In the genomic region with DNA sequence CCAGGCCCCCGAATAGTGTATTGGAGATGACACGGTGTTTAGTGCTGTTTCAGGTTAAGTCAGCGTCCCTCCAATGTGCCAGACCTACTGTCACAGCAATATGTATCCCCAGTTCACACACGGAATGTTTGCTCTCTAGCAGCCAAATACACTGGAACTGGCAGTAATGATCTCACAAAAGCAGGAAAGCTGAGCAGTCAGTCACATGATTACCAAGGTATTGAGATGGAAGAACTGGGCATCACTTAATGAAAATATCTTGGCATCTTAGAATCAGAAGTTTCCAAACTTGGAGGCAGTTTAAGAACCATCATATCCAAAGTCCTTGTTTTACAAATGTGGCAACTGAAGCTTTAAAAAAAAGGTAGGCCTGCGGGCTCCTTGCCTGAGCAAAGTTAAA, we compare ENCODE assay signal across 16 cellular contexts. TPM values are rescaled to one million over a fixed set of nuclear protein-coding genes. Genes with fewer than 3 reads are reported as not detected.
DNase-seq lines count a peak whose midpoint lies in the region; ATAC-seq and TF ChIP-seq lines count a peak whose summit lies in the region.
"Had no signal": no experiment of that assay in that cellular context is flagged by ENCODE, and none has a peak within 500 bp of the region (broad histone marks: within the 10 kb centered on the region; RNA-seq: fewer than 3 reads in every experiment).

No MANE protein-coding gene starts in this region.

- no peak overlapping the region for H3K9ac ChIP-seq in GM23248

- no peaks in the 10 kb centered on the region for H3K79me2 ChIP-seq in GM23248 (ENCODE audit: insufficient read depth)

- H3K4me3 ChIP-seq in suprapubic skin (no peak overlapping the region), adrenal gland (no peak overlapping the region), GM23248 (no peak overlapping the region)
- H3K4me3 ChIP-seq: SJCRH30 had no signal

- no peaks in the 10 kb centered on the region for H3K9me3 Mint-ChIP-seq in activated naive CD4-positive, alpha-beta T cell treated with anti-CD3 and anti-CD28 coated beads for 36 hours
- no peaks in the 10 kb centered on the region for H3K9me3 Mint-ChIP-seq in activated naive CD4-positive, alpha-beta T cell treated with anti-CD3 and anti-CD28 coated beads, Interleukin-2, amount 50 U/mL, for 72 hours
- H3K9me3 Mint-ChIP-seq in activated T-helper 17 cell treated with anti-CD3 and anti-CD28 coated beads, Interleukin-2, amount 50 U/mL, for 72 hours, result no peaks in the 10 kb centered on the region
- no peaks in the 10 kb centered on the region for H3K9me3 Mint-ChIP-seq in memory B cell

- no peak overlapping the region for H3K4me3 Mint-ChIP-seq in activated naive CD4-positive, alpha-beta T cell treated with anti-CD3 and anti-CD28 coated beads for 36 hours
- H3K4me3 Mint-ChIP-seq in activated T-helper 17 cell treated with anti-CD3 and anti-CD28 coated beads, Interleukin-2, amount 50 U/mL, for 72 hours, result peak overlapping the region; percentile 56
- H3K4me3 Mint-ChIP-seq in memory B cell, result no peak overlapping the region

- DNase-seq in activated naive CD4-positive, alpha-beta T cell treated with anti-CD3 and anti-CD28 coated beads for 36 hours, result no peak
- no peak for DNase-seq in activated naive CD4-positive, alpha-beta T cell treated with anti-CD3 and anti-CD28 coated beads, Interleukin-2, amount 50 U/mL, for 72 hours (ENCODE audit: low spot score in 2 of 2)
- no peak for DNase-seq in memory B cell (ENCODE audit: low spot score in 2 of 2)
- peak in 1 of 2 donors; percentile 50 for DNase-seq in suprapubic skin (ENCODE audit: low spot score in 2 of 2)
- DNase-seq in adrenal gland, result no peak
- no peak for DNase-seq in NCI-H1092 treated with DMSO at 0.1 percent for 48 hours (lab: John Stamatoyannopoulos, UW)
- DNase-seq in GM23248, result no peak
- DNase-seq: DMS79, Kasumi-1, NCI-H187, NCI-H748 treated with DMSO at 0.1 percent for 48 hours, SJCRH30 had no signal

- H2AFZ ChIP-seq in GM23248, result no peak overlapping the region

- peak overlapping the region; percentile 82 for H3K27ac Mint-ChIP-seq in activated naive CD4-positive, alpha-beta T cell treated with anti-CD3 and anti-CD28 coated beads for 36 hours
- H3K27ac Mint-ChIP-seq in activated naive CD4-positive, alpha-beta T cell treated with anti-CD3 and anti-CD28 coated beads, Interleukin-2, amount 50 U/mL, for 72 hours, result peak overlapping the region in 1 of 2 donors; percentile 85
- H3K27ac Mint-ChIP-seq in activated T-helper 17 cell treated with anti-CD3 and anti-CD28 coated beads, Interleukin-2, amount 50 U/mL, for 72 hours, result peak overlapping the region; percentile 90
- H3K27ac Mint-ChIP-seq in memory B cell, result peak overlapping the region; percentile 91

- no peaks in the 10 kb centered on the region for H3K9me3 ChIP-seq in suprapubic skin
- H3K9me3 ChIP-seq in adrenal gland (replicated peaks in 1 of 3), result no peaks in the 10 kb centered on the region
- H3K9me3 ChIP-seq in GM23248 (ENCODE audit: low read depth), result no peaks in the 10 kb centered on the region
- H3K9me3 ChIP-seq: SJCRH30 had no signal

- in situ Hi-C loops in GM23248 (cut with MboI), result no loop called here

- intact Hi-C loops in activated naive CD4-positive, alpha-beta T cell treated with anti-CD3 and anti-CD28 coated beads for 36 hours (cut with micrococcal nuclease), result loop anchor here (1.0 kb wide), 5 partner anchors 18 to 111 kb away; no protein-coding TSS in a partner anchor
- intact Hi-C loops in adrenal gland (cut with DNase I), result loop anchor here in 1 of 2 donors (10.0 kb wide), 1 partner anchor 65 kb away; no protein-coding TSS in a partner anchor

- no peaks in the 10 kb centered on the region for H3K27me3 Mint-ChIP-seq in activated naive CD4-positive, alpha-beta T cell treated with anti-CD3 and anti-CD28 coated beads for 36 hours (ENCODE audit: low read depth)
- H3K27me3 Mint-ChIP-seq in activated T-helper 17 cell treated with anti-CD3 and anti-CD28 coated beads, Interleukin-2, amount 50 U/mL, for 72 hours, result no peaks in the 10 kb centered on the region
- no peaks in the 10 kb centered on the region for H3K27me3 Mint-ChIP-seq in memory B cell

- H3K36me3 ChIP-seq in suprapubic skin (no peaks in the 10 kb centered on the region), adrenal gland (replicated peaks in 1 of 2) (no peaks in the 10 kb centered on the region), GM23248 (ENCODE audit: low read depth) (no peaks in the 10 kb centered on the region)
- H3K36me3 ChIP-seq: SJCRH30 had no signal

- TF ChIP-seq EP300 in suprapubic skin (IDR thresholded peaks at IDR 0.05), result no peak

- H3K27ac ChIP-seq in suprapubic skin (peak overlapping the region; percentile 75), adrenal gland (no peak overlapping the region), GM23248 (no peak overlapping the region)
- H3K27ac ChIP-seq: SJCRH30, VCaP had no signal

- H3K4me1 Mint-ChIP-seq in activated naive CD4-positive, alpha-beta T cell treated with anti-CD3 and anti-CD28 coated beads for 36 hours (ENCODE audit: low read depth), result peaks cover 52% of the 10 kb centered on the region
- H3K4me1 Mint-ChIP-seq in activated T-helper 17 cell treated with anti-CD3 and anti-CD28 coated beads, Interleukin-2, amount 50 U/mL, for 72 hours, result peaks cover 28% of the 10 kb centered on the region
- peaks cover 39% of the 10 kb centered on the region for H3K4me1 Mint-ChIP-seq in memory B cell

- CTCF ChIA-PET in activated naive CD4-positive, alpha-beta T cell treated with anti-CD3 and anti-CD28 coated beads for 36 hours (lab: Charles Lee), result interaction anchor here (1.5 to 1.7 kb wide), 2 partner anchors 25 to 111 kb away, joined by 4 to 5 read pairs; no protein-coding TSS in a partner anchor

- H4K20me1 ChIP-seq in GM23248 (ENCODE audit: insufficient read depth), result no peaks in the 10 kb centered on the region

- H3F3A ChIP-seq in GM23248 (ENCODE audit: insufficient read depth), result peaks cover 15% of the 10 kb centered on the region

- H3K27me3 ChIP-seq in suprapubic skin (no peaks in the 10 kb centered on the region), adrenal gland (no peaks in the 10 kb centered on the region), GM23248 (replicated peaks; ENCODE audit: insufficient read depth) (no peaks in the 10 kb centered on the region)
- H3K27me3 ChIP-seq: SJCRH30 had no signal

- TF ChIP-seq CTCF in suprapubic skin (IDR thresholded peaks at IDR 0.05) (no peak), adrenal gland (IDR thresholded peaks at IDR 0.05) (no peak)

- no peaks in the 10 kb centered on the region for H3K9me2 ChIP-seq in GM23248 (ENCODE audit: insufficient read depth)

- TF ChIP-seq POLR2A in suprapubic skin (IDR thresholded peaks at IDR 0.05), result no peak
- no peak for TF ChIP-seq POLR2A in adrenal gland (IDR thresholded peaks at IDR 0.05)

- WGBS in suprapubic skin, result 69% methylated on average over 5 of the region's 5 CpGs
- WGBS in adrenal gland, 4 donors, result 86 to 95% (median 93%) methylated on average over 3 to 5 of the region's 5 CpGs
- 93 to 97% methylated on average over 5 of the region's 5 CpGs for WGBS in GM23248 (ENCODE audit: low coverage in 1 of 2, low lambda C conversion rate in 2 of 2, missing lambda C conversion rate in 2 of 2), 2 experiments

- H3K4me2 ChIP-seq in GM23248 (ENCODE audit: unreplicated experiment), result no peak overlapping the region

- no peaks in the 10 kb centered on the region for H3K36me3 Mint-ChIP-seq in activated naive CD4-positive, alpha-beta T cell treated with anti-CD3 and anti-CD28 coated beads for 36 hours (ENCODE audit: low read depth)
- H3K36me3 Mint-ChIP-seq in activated naive CD4-positive, alpha-beta T cell treated with anti-CD3 and anti-CD28 coated beads, Interleukin-2, amount 50 U/mL, for 72 hours, result no peaks in the 10 kb centered on the region
- peaks cover 5% of the 10 kb centered on the region for H3K36me3 Mint-ChIP-seq in activated T-helper 17 cell treated with anti-CD3 and anti-CD28 coated beads, Interleukin-2, amount 50 U/mL, for 72 hours (ENCODE audit: low read depth)
- no peaks in the 10 kb centered on the region for H3K36me3 Mint-ChIP-seq in memory B cell

- ATAC-seq in activated naive CD4-positive, alpha-beta T cell treated with anti-CD3 and anti-CD28 coated beads, Interleukin-2, amount 50 U/mL, for 72 hours, result no peak
- ATAC-seq in activated T-helper 17 cell treated with anti-CD3 and anti-CD28 coated beads, Interleukin-2, amount 50 U/mL, for 72 hours (replicated peaks), result no peak
- no peak for ATAC-seq in memory B cell (ENCODE audit: low read depth)
- ATAC-seq: sciatic nerve had no signal

- H3K4me1 ChIP-seq in suprapubic skin, result peaks cover 72% of the 10 kb centered on the region
- peaks cover 20% of the 10 kb centered on the region in 2 donors for H3K4me1 ChIP-seq in adrenal gland (replicated peaks in 1 of 2)
- H3K4me1 ChIP-seq in GM23248 (ENCODE audit: insufficient read depth), result peaks cover 19% of the 10 kb centered on the region
- H3K4me1 ChIP-seq: SJCRH30 had no signal

RNA-seq across cellular contexts. Expression of gene NINJ2, which starts 23.3 kb away (rescaled TPM):
- total RNA-seq in activated naive CD4-positive, alpha-beta T cell treated with anti-CD3 and anti-CD28 coated beads for 36 hours, result 1 to 10 TPM; 1.8 to 2.5 TPM
- total RNA-seq in activated naive CD4-positive, alpha-beta T cell treated with anti-CD3 and anti-CD28 coated beads, Interleukin-2, amount 50 U/mL, for 72 hours, result 1 to 10 TPM; 1.4 to 6.1 TPM
- total RNA-seq in activated T-helper 17 cell treated with anti-CD3 and anti-CD28 coated beads, Interleukin-2, amount 50 U/mL, for 72 hours, result 10 to 100 TPM in 1 of 2 donors, 1 to 10 TPM in 1; 9.2 to 19.9 TPM
- 10 to 100 TPM in 2 of 4 donors, 1 to 10 TPM in 2; 7.6 to 20.9 (median 12.6) TPM for total RNA-seq in suprapubic skin
- 1 to 10 TPM; 1.1 to 9.1 (median 2.2) TPM for total RNA-seq in adrenal gland
- 1 to 10 TPM; 1.8 to 2.5 (median 2.0) TPM for polyA plus RNA-seq in adrenal gland
- total RNA-seq in GM23248 (2014; rRNA removed; shearing (Covaris generic)), result 5.2 and 5.9 TPM in 2 replicates
- 4.9 and 6.4 TPM in 2 replicates for polyA plus RNA-seq in GM23248 (2016; fragmentation: Nextera tagmentation; extraction: Ambion mirVana)
- polyA plus RNA-seq: AG04450 had no signal
